Comparison of ENCODE assay signal across 9 cellular contexts in genomic region chr17:4944554-4945175, GRCh38. TPM values are rescaled to one million over a fixed set of nuclear protein-coding genes. Genes with fewer than 3 reads are reported as not detected.
DNase-seq lines count a peak whose midpoint lies in the region; ATAC-seq and TF ChIP-seq lines count a peak whose summit lies in the region.
"Had no signal": no experiment of that assay in that cellular context is flagged by ENCODE, and none has a peak within 500 bp of the region (broad histone marks: within the 10 kb centered on the region; RNA-seq: fewer than 3 reads in every experiment).

No MANE protein-coding gene starts in this region.

- TF ChIP-seq RAD21 in liver (IDR thresholded peaks at IDR 0.05), result no peak

- no peak overlapping the region for H3K4me3 ChIP-seq in liver (ENCODE audit: low read depth in 1 of 3, low read length in 3 of 3)
- peak overlapping the region; percentile 100 for H3K4me3 ChIP-seq in thymus (ENCODE audit: low read length)

- H3K36me3 ChIP-seq in liver (ENCODE audit: control insufficient read depth in 4 of 4, insufficient read depth in 3 of 4, low read depth in 1 of 4, low read length in 3 of 4) (peaks cover 6 to 26% (median 12%) of the 10 kb centered on the region in 4 donors), thymus (ENCODE audit: control insufficient read depth, insufficient read depth) (peaks cover 35% of the 10 kb centered on the region)

- H3K4me3 Mint-ChIP-seq in activated T-helper 2 cell treated with anti-CD3 and anti-CD28 coated beads, Interferon-gamma antibody, Interleukin-2, Interleukin-4, amounts not matched to agents 10 μg/mL and 5 μg/mL and 100 μg/mL, durations not matched to agents 14 hours and 24 hours and 36 hours (ENCODE audit: low read depth), result peak overlapping the region; percentile 100

- H3K27ac Mint-ChIP-seq in activated T-helper 2 cell treated with anti-CD3 and anti-CD28 coated beads, Interferon-gamma antibody, Interleukin-2, Interleukin-4, amounts not matched to agents 10 μg/mL and 5 μg/mL and 100 μg/mL, durations not matched to agents 14 hours and 24 hours and 36 hours, result peak overlapping the region; percentile 92

- no peak for TF ChIP-seq CTCF in liver (IDR thresholded peaks at IDR 0.05; ENCODE audit: low read depth, low read length, missing input control)

- peaks cover 52% of the 10 kb centered on the region for H3K4me1 Mint-ChIP-seq in activated T-helper 2 cell treated with anti-CD3 and anti-CD28 coated beads, Interferon-gamma antibody, Interleukin-2, Interleukin-4, amounts not matched to agents 10 μg/mL and 5 μg/mL and 100 μg/mL, durations not matched to agents 14 hours and 24 hours and 36 hours (ENCODE audit: low read depth)

- no peaks in the 10 kb centered on the region for H3K27me3 ChIP-seq in liver (ENCODE audit: control insufficient read depth in 4 of 4, insufficient read depth in 4 of 4, low read length in 3 of 4)
- H3K27me3 ChIP-seq in thymus (ENCODE audit: control insufficient read depth, insufficient read depth), result no peaks in the 10 kb centered on the region

- peak; percentile 59 for DNase-seq in activated CD4-positive, alpha-beta T cell treated with anti-CD3 and anti-CD28 coated beads for 48 hours
- no peak for DNase-seq in activated CD4-positive, alpha-beta T cell treated with anti-CD3 and anti-CD28 coated beads, Interleukin-2, amount 50 U/mL, for 1 hour
- no peak for DNase-seq in activated T-helper 2 cell treated with anti-CD3 and anti-CD28 coated beads, Interferon-gamma antibody, Interleukin-2, Interleukin-4, amounts not matched to agents 10 μg/mL and 5 μg/mL and 100 μg/mL, durations not matched to agents 14 hours and 24 hours and 36 hours (ENCODE audit: low spot score)
- DNase-seq in OCI-M1 (lab: John Stamatoyannopoulos, UW), result no peak

- H3K27me3 Mint-ChIP-seq in activated T-helper 2 cell treated with anti-CD3 and anti-CD28 coated beads, Interferon-gamma antibody, Interleukin-2, Interleukin-4, amounts not matched to agents 10 μg/mL and 5 μg/mL and 100 μg/mL, durations not matched to agents 14 hours and 24 hours and 36 hours (ENCODE audit: low read depth), result no peaks in the 10 kb centered on the region

- peak overlapping the region; percentile 65 to 73 for H3K27ac ChIP-seq in liver (ENCODE audit: low read depth in 1 of 2, low read length in 2 of 2)
- H3K27ac ChIP-seq in thymus (ENCODE audit: low read depth), result peak overlapping the region; percentile 95

- H3K9me3 ChIP-seq in liver (ENCODE audit: control insufficient read depth in 4 of 4, low read length in 3 of 4) (no peaks in the 10 kb centered on the region), thymus (ENCODE audit: control insufficient read depth) (peaks cover 5% of the 10 kb centered on the region)

- H3K9ac ChIP-seq in liver (ENCODE audit: low read depth in 1 of 2, low read length in 2 of 2), result peak overlapping the region in 1 of 2 donors; percentile 1

- WGBS in liver, result 63% methylated on average over 8 of the region's 8 CpGs
- 54% methylated on average over 8 of the region's 8 CpGs for WGBS in thymus

- peaks cover 76% of the 10 kb centered on the region for H3K36me3 Mint-ChIP-seq in activated T-helper 2 cell treated with anti-CD3 and anti-CD28 coated beads, Interferon-gamma antibody, Interleukin-2, Interleukin-4, amounts not matched to agents 10 μg/mL and 5 μg/mL and 100 μg/mL, durations not matched to agents 14 hours and 24 hours and 36 hours (ENCODE audit: low read depth)

- ATAC-seq in GM21367 (IDR thresholded peaks at IDR 0.05; ENCODE audit: unreplicated experiment) (no peak), GM18517 (IDR thresholded peaks at IDR 0.05; ENCODE audit: unreplicated experiment) (no peak)

- H3K4me1 ChIP-seq in liver (ENCODE audit: control insufficient read depth in 4 of 4, insufficient read depth in 4 of 4, low read length in 3 of 4) (peaks cover 5 to 54% (median 42%) of the 10 kb centered on the region in 4 donors), thymus (ENCODE audit: control insufficient read depth, insufficient read depth, low read length) (peaks cover 36% of the 10 kb centered on the region)

- H3K9me3 Mint-ChIP-seq in activated T-helper 2 cell treated with anti-CD3 and anti-CD28 coated beads, Interferon-gamma antibody, Interleukin-2, Interleukin-4, amounts not matched to agents 10 μg/mL and 5 μg/mL and 100 μg/mL, durations not matched to agents 14 hours and 24 hours and 36 hours, result no peaks in the 10 kb centered on the region

- intact Hi-C loops in activated T-helper 2 cell treated with anti-CD3 and anti-CD28 coated beads, Interferon-gamma antibody, Interleukin-2, Interleukin-4, amounts not matched to agents 10 μg/mL and 5 μg/mL and 100 μg/mL, durations not matched to agents 14 hours and 24 hours and 36 hours (cut with micrococcal nuclease), result loop anchor here (2.0 to 10.0 kb wide), 2 partner anchors 36 to 580 kb away; partner anchors contain the start of gene UBE2G1

TF ChIP-seq in liver, 16 proteins besides CTCF, POLR2A, EP300 and RAD21 (continues in another document):
- no peak for TF ChIP-seq HNF4A (conservative IDR thresholded peaks at IDR 0.05)
- TF ChIP-seq MAX (IDR thresholded peaks at IDR 0.05), result no peak
- no peak for TF ChIP-seq ATF3 (IDR thresholded peaks at IDR 0.05)
- no peak for TF ChIP-seq YY1 (IDR thresholded peaks at IDR 0.05)
- TF ChIP-seq REST (IDR thresholded peaks at IDR 0.05), result no peak
- TF ChIP-seq TAF1 (conservative IDR thresholded peaks at IDR 0.05), result no peak
- no peak for TF ChIP-seq RXRA (IDR thresholded peaks at IDR 0.05)
- TF ChIP-seq FOXA1 (IDR thresholded peaks at IDR 0.05), result no peak
- no peak for TF ChIP-seq GABPA (IDR thresholded peaks at IDR 0.05 in 1 of 2, conservative IDR thresholded peaks at IDR 0.05 in 1 of 2)
- TF ChIP-seq JUND (IDR thresholded peaks at IDR 0.05), result no peak
- no peak for TF ChIP-seq SP1 (IDR thresholded peaks at IDR 0.05)
- TF ChIP-seq EGR1 (IDR thresholded peaks at IDR 0.05; ENCODE audit: low read depth in 2 of 2), result no peak
- no peak for TF ChIP-seq HNF4G (IDR thresholded peaks at IDR 0.05)

RNA-seq across cellular contexts. Expression of gene PFN1, which starts 3.7 kb away (rescaled TPM):
- total RNA-seq in activated T-helper 2 cell treated with anti-CD3 and anti-CD28 coated beads, Interferon-gamma antibody, Interleukin-2, Interleukin-4, amounts not matched to agents 10 μg/mL and 5 μg/mL and 100 μg/mL, durations not matched to agents 14 hours and 24 hours and 36 hours, result 1,460 and 1,475 TPM in 2 replicates
- 100 to 1,000 TPM; 150 to 672 TPM for total RNA-seq in liver
- polyA plus RNA-seq in liver (100 to 1,000 TPM; 568 to 592 TPM), thymus (727 TPM)

RNA-seq across cellular contexts. Expression of gene RNF167, which starts 4.6 kb away (rescaled TPM):
- total RNA-seq in activated T-helper 2 cell treated with anti-CD3 and anti-CD28 coated beads, Interferon-gamma antibody, Interleukin-2, Interleukin-4, amounts not matched to agents 10 μg/mL and 5 μg/mL and 100 μg/mL, durations not matched to agents 14 hours and 24 hours and 36 hours, result 112 and 126 TPM in 2 replicates
- 10 to 100 TPM; 15.9 to 23.4 TPM for total RNA-seq in liver
- 10 to 100 TPM; 25.4 to 72.6 TPM for polyA plus RNA-seq in liver
- 189 TPM for polyA plus RNA-seq in thymus

RNA-seq across cellular contexts. Expression of gene SLC25A11, which starts 4.8 kb away (rescaled TPM):
- 91.4 and 103 TPM in 2 replicates for total RNA-seq in activated T-helper 2 cell treated with anti-CD3 and anti-CD28 coated beads, Interferon-gamma antibody, Interleukin-2, Interleukin-4, amounts not matched to agents 10 μg/mL and 5 μg/mL and 100 μg/mL, durations not matched to agents 14 hours and 24 hours and 36 hours
- total RNA-seq in liver, result 10 to 100 TPM; 28.5 to 40.7 TPM
- polyA plus RNA-seq in liver (10 to 100 TPM; 51.3 to 54.1 TPM), thymus (30.9 TPM)

RNA-seq across cellular contexts. Expression of gene ENO3, which starts 6.3 kb away (rescaled TPM):
- total RNA-seq in activated T-helper 2 cell treated with anti-CD3 and anti-CD28 coated beads, Interferon-gamma antibody, Interleukin-2, Interleukin-4, amounts not matched to agents 10 μg/mL and 5 μg/mL and 100 μg/mL, durations not matched to agents 14 hours and 24 hours and 36 hours, result 45.7 and 47.9 TPM in 2 replicates
- 10 to 100 TPM; 26.3 to 27.5 TPM for total RNA-seq in liver
- polyA plus RNA-seq in liver (100 to 1,000 TPM in 1 of 2 donors, 10 to 100 TPM in 1; 34.1 to 117 TPM), thymus (25.7 TPM)

RNA-seq across cellular contexts. Expression of gene GP1BA, which starts 12.6 kb away (rescaled TPM):
- total RNA-seq in activated T-helper 2 cell treated with anti-CD3 and anti-CD28 coated beads, Interferon-gamma antibody, Interleukin-2, Interleukin-4, amounts not matched to agents 10 μg/mL and 5 μg/mL and 100 μg/mL, durations not matched to agents 14 hours and 24 hours and 36 hours, result not detected in 2 replicates
- 1 to 10 TPM in 1 of 2 donors, not detected in 1; 2.3 TPM for total RNA-seq in liver
- under 1 TPM; 0.03 to 0.18 TPM for polyA plus RNA-seq in liver
- 0.09 TPM for polyA plus RNA-seq in thymus
- total RNA-seq: dermis blood vessel endothelial cell had no signal
